ENCODE assay signal across 1 cellular context in genomic region chrX:153765138-153766079, GRCh38.
TF ChIP-seq lines count a peak whose summit lies in the region.

No MANE protein-coding gene starts in this region.

TF ChIP-seq in GM23338, 12 proteins besides CTCF, POLR2A, EP300 and RAD21 (continued from another document):
- TF ChIP-seq, protein P1, sequence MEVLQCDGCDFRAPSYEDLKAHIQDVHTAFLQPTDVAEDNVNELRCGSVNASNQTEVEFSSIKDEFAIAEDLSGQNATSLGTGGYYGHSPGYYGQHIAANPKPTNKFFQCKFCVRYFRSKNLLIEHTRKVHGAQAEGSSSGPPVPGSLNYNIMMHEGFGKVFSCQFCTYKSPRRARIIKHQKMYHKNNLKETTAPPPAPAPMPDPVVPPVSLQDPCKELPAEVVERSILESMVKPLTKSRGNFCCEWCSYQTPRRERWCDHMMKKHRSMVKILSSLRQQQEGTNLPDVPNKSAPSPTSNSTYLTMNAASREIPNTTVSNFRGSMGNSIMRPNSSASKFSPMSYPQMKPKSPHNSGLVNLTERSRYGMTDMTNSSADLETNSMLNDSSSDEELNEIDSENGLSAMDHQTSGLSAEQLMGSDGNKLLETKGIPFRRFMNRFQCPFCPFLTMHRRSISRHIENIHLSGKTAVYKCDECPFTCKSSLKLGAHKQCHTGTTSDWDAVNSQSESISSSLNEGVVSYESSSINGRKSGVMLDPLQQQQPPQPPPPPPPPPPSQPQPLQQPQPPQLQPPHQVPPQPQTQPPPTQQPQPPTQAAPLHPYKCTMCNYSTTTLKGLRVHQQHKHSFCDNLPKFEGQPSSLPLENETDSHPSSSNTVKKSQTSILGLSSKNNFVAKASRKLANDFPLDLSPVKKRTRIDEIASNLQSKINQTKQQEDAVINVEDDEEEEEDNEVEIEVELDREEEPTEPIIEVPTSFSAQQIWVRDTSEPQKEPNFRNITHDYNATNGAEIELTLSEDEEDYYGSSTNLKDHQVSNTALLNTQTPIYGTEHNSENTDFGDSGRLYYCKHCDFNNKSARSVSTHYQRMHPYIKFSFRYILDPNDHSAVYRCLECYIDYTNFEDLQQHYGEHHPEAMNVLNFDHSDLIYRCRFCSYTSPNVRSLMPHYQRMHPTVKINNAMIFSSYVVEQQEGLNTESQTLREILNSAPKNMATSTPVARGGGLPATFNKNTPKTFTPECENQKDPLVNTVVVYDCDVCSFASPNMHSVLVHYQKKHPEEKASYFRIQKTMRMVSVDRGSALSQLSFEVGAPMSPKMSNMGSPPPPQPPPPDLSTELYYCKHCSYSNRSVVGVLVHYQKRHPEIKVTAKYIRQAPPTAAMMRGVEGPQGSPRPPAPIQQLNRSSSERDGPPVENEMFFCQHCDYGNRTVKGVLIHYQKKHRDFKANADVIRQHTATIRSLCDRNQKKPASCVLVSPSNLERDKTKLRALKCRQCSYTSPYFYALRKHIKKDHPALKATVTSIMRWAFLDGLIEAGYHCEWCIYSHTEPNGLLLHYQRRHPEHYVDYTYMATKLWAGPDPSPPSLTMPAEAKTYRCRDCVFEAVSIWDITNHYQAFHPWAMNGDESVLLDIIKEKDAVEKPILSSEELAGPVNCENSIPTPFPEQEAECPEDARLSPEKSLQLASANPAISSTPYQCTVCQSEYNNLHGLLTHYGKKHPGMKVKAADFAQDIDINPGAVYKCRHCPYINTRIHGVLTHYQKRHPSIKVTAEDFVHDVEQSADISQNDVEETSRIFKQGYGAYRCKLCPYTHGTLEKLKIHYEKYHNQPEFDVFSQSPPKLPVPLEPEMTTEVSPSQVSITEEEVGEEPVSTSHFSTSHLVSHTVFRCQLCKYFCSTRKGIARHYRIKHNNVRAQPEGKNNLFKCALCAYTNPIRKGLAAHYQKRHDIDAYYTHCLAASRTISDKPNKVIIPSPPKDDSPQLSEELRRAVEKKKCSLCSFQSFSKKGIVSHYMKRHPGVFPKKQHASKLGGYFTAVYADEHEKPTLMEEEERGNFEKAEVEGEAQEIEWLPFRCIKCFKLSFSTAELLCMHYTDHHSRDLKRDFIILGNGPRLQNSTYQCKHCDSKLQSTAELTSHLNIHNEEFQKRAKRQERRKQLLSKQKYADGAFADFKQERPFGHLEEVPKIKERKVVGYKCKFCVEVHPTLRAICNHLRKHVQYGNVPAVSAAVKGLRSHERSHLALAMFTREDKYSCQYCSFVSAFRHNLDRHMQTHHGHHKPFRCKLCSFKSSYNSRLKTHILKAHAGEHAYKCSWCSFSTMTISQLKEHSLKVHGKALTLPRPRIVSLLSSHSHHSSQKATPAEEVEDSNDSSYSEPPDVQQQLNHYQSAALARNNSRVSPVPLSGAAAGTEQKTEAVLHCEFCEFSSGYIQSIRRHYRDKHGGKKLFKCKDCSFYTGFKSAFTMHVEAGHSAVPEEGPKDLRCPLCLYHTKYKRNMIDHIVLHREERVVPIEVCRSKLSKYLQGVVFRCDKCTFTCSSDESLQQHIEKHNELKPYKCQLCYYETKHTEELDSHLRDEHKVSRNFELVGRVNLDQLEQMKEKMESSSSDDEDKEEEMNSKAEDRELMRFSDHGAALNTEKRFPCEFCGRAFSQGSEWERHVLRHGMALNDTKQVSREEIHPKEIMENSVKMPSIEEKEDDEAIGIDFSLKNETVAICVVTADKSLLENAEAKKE (CRISPR knock-in tag; IDR thresholded peaks at IDR 0.05), result no peak
- no peak for TF ChIP-seq EZH2 (IDR thresholded peaks at IDR 0.05; ENCODE audit: low read depth, unreplicated experiment)
- TF ChIP-seq CREB1 (CRISPR knock-in tag; IDR thresholded peaks at IDR 0.05; ENCODE audit: low read depth), result no peak
- TF ChIP-seq ZNF114 (CRISPR knock-in tag; IDR thresholded peaks at IDR 0.05), result no peak
- no peak for TF ChIP-seq ZNF331 (CRISPR knock-in tag; IDR thresholded peaks at IDR 0.05; ENCODE audit: low read depth)
- no peak for TF ChIP-seq NANOG (IDR thresholded peaks at IDR 0.05; ENCODE audit: borderline replicate concordance)
- no peak for TF ChIP-seq ETS1 (IDR thresholded peaks at IDR 0.05)
- no peak for TF ChIP-seq STAT1 (IDR thresholded peaks at IDR 0.05; ENCODE audit: unreplicated experiment)
- TF ChIP-seq, protein P2, sequence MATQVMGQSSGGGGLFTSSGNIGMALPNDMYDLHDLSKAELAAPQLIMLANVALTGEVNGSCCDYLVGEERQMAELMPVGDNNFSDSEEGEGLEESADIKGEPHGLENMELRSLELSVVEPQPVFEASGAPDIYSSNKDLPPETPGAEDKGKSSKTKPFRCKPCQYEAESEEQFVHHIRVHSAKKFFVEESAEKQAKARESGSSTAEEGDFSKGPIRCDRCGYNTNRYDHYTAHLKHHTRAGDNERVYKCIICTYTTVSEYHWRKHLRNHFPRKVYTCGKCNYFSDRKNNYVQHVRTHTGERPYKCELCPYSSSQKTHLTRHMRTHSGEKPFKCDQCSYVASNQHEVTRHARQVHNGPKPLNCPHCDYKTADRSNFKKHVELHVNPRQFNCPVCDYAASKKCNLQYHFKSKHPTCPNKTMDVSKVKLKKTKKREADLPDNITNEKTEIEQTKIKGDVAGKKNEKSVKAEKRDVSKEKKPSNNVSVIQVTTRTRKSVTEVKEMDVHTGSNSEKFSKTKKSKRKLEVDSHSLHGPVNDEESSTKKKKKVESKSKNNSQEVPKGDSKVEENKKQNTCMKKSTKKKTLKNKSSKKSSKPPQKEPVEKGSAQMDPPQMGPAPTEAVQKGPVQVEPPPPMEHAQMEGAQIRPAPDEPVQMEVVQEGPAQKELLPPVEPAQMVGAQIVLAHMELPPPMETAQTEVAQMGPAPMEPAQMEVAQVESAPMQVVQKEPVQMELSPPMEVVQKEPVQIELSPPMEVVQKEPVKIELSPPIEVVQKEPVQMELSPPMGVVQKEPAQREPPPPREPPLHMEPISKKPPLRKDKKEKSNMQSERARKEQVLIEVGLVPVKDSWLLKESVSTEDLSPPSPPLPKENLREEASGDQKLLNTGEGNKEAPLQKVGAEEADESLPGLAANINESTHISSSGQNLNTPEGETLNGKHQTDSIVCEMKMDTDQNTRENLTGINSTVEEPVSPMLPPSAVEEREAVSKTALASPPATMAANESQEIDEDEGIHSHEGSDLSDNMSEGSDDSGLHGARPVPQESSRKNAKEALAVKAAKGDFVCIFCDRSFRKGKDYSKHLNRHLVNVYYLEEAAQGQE (IDR thresholded peaks at IDR 0.05; ENCODE audit: unreplicated experiment), result no peak
- no peak for TF ChIP-seq JUNB (IDR thresholded peaks at IDR 0.05; ENCODE audit: unreplicated experiment)
- TF ChIP-seq POLR2AphosphoS5 (IDR thresholded peaks at IDR 0.05; ENCODE audit: low read depth), result no peak
TF ChIP-seq in GM23338: peak in this region for 0.
